Comparison of ENCODE assay signal across 21 cellular contexts in genomic region chr14:51895425-51895824, GRCh38.
"Had no signal": no experiment of that assay in that cellular context is flagged by ENCODE, and none has a peak within 500 bp of the region (broad histone marks: within the 10 kb centered on the region; RNA-seq: fewer than 3 reads in every experiment).

No MANE protein-coding gene starts in this region.

- H3K4me1 ChIP-seq: esophagus muscularis mucosa, foreskin keratinocyte, lower lobe of right lung, psoas muscle, sigmoid colon, stomach had no signal

- H3K36me3 ChIP-seq: esophagus muscularis mucosa, lower lobe of right lung, neutrophil, sigmoid colon, stomach had no signal

- H3K27ac ChIP-seq: epithelial cell of prostate, esophagus muscularis mucosa, foreskin keratinocyte, lower lobe of right lung, psoas muscle, sigmoid colon, skin epidermis, stomach had no signal

- DNase-seq: central memory CD4-positive, alpha-beta T cell; effector memory CD4-positive, alpha-beta T cell; foreskin keratinocyte; hippocampal formation; kidney glomerular epithelial cell; lower lobe of right lung; mesenchymal stem cell; midbrain; naive B cell; psoas muscle; retina; sigmoid colon; stimulated activated CD4-positive, alpha-beta T cell treated with anti-CD3 and anti-CD28 coated beads, Interleukin-12 subunit alpha, Interleukin-12 subunit beta, amount 100 ng/mL, for 4 hours; stimulated activated naive CD4-positive, alpha-beta T cell; stomach; trophoblast cell had no signal

- H3K27me3 ChIP-seq: esophagus muscularis mucosa, foreskin keratinocyte, neutrophil, sigmoid colon, stomach had no signal

- ATAC-seq: foreskin keratinocyte, left lobe of liver, lower lobe of right lung, psoas muscle had no signal

- H3K4me3 Mint-ChIP-seq: naive B cell had no signal

- H3K4me3 ChIP-seq: esophagus muscularis mucosa, lower lobe of right lung, psoas muscle, sigmoid colon, skin epidermis, stomach had no signal

- H3K27me3 Mint-ChIP-seq: naive B cell had no signal

- H3K9me3 ChIP-seq: esophagus muscularis mucosa, lower lobe of right lung, neutrophil, psoas muscle, sigmoid colon, stomach had no signal
